ENCODE assay signal across 8 cellular contexts in genomic region chr7:152463714-152464311, GRCh38. TPM values are rescaled to one million over a fixed set of nuclear protein-coding genes. Genes with fewer than 3 reads are reported as not detected.
DNase-seq lines count a peak whose midpoint lies in the region; ATAC-seq and TF ChIP-seq lines count a peak whose summit lies in the region.

No MANE protein-coding gene starts in this region.

- TF ChIP-seq CTCF in GM12875 (IDR thresholded peaks at IDR 0.05; ENCODE audit: borderline replicate concordance, insufficient read depth, low read depth, low read length) (no peak), SU-DHL-6 (IDR thresholded peaks at IDR 0.05; ENCODE audit: insufficient read depth, low read length, poor library complexity, severe bottlenecking) (no peak), transverse colon (IDR thresholded peaks at IDR 0.05) (no peak)

- H4K12ac ChIP-seq in trophoblast cell (ENCODE audit: low read depth, low read length) = peak overlapping the region; percentile 65

- H2AFZ ChIP-seq in SU-DHL-6 (ENCODE audit: low read depth, low read length, severe bottlenecking) = peak overlapping the region; percentile 83
- peak overlapping the region; percentile 68 for H2AFZ ChIP-seq in trophoblast cell (ENCODE audit: insufficient read depth, low read length, poor library complexity)

- no peaks in the 10 kb centered on the region for H4K20me1 ChIP-seq in SU-DHL-6 (ENCODE audit: low read depth, low read length)

- peak overlapping the region; percentile 82 for H3K4ac ChIP-seq in trophoblast cell (ENCODE audit: low read depth, low read length)

- H3K4me1 ChIP-seq in adipocyte (ENCODE audit: control insufficient read depth, insufficient read depth, low read length) (peaks cover 4% of the 10 kb centered on the region), trophoblast cell (ENCODE audit: control insufficient read depth in 1 of 2, insufficient read depth in 2 of 2, low read length in 2 of 2) (peaks cover 7 to 15% of the 10 kb centered on the region in 2 experiments), transverse colon (peaks cover 4 to 22% (median 7%) of the 10 kb centered on the region in 4 donors)

- H2BK120ac ChIP-seq in trophoblast cell (ENCODE audit: insufficient read depth, low read length, poor library complexity) = peak overlapping the region; percentile 94

- intact Hi-C loops in cardiac septum (cut with DNase I) (loop anchor here (1.0 to 10.0 kb wide), 4 partner anchors 28 to 279 kb away; partner anchors contain the start of genes KMT2C and XRCC2), transverse colon (cut with DNase I; ENCODE audit: low total_unique reads) (no loop called here)

- no peaks in the 10 kb centered on the region for H3K9me2 ChIP-seq in SU-DHL-6 (replicated peaks; ENCODE audit: insufficient read depth, low read length)

- H3K14ac ChIP-seq in trophoblast cell (ENCODE audit: low read length) = peak overlapping the region; percentile 96

- no peak overlapping the region for H2BK12ac ChIP-seq in trophoblast cell (ENCODE audit: low read length)

- no peak overlapping the region for H3K23ac ChIP-seq in trophoblast cell (ENCODE audit: low read length)

- H3K27me3 ChIP-seq in SU-DHL-6 (ENCODE audit: low read length) = no peaks in the 10 kb centered on the region
- no peaks in the 10 kb centered on the region for H3K27me3 ChIP-seq in adipocyte (replicated peaks; ENCODE audit: control insufficient read depth, insufficient read depth, low read length)
- H3K27me3 ChIP-seq in trophoblast cell (ENCODE audit: insufficient read depth, low read length) = no peaks in the 10 kb centered on the region
- no peaks in the 10 kb centered on the region for H3K27me3 ChIP-seq in transverse colon

- peaks cover 7% of the 10 kb centered on the region; the same call in 1 of the 2 replicates for H3F3A ChIP-seq in SU-DHL-6 (ENCODE audit: insufficient read depth)

- H3K9me3 ChIP-seq in SU-DHL-6 (ENCODE audit: insufficient read depth, low read length) (no peaks in the 10 kb centered on the region), adipocyte (ENCODE audit: control insufficient read depth, low read length) (no peaks in the 10 kb centered on the region), trophoblast cell (ENCODE audit: insufficient read depth, low read depth, low read length) (no peaks in the 10 kb centered on the region), transverse colon (no peaks in the 10 kb centered on the region)

- peak overlapping the region; percentile 91 for H2BK5ac ChIP-seq in trophoblast cell (ENCODE audit: low read depth, low read length, poor library complexity)

- H3K18ac ChIP-seq in trophoblast cell (ENCODE audit: low read length) = peak overlapping the region; percentile 99

- H3K4me2 ChIP-seq in SU-DHL-6 (ENCODE audit: low read depth, low read length, poor library complexity, severe bottlenecking) (peak overlapping the region; percentile 85), trophoblast cell (ENCODE audit: low read length) (peak overlapping the region; percentile 50)

- peak overlapping the region; percentile 86 for H4K8ac ChIP-seq in trophoblast cell (ENCODE audit: low read depth, low read length)

- ATAC-seq in HG02763 (IDR thresholded peaks at IDR 0.05; ENCODE audit: unreplicated experiment) = peak; percentile 92

- H3K36me3 ChIP-seq in SU-DHL-6 (ENCODE audit: low read length) (no peaks in the 10 kb centered on the region), adipocyte (ENCODE audit: control insufficient read depth, insufficient read depth, low read length, severe bottlenecking) (no peaks in the 10 kb centered on the region), trophoblast cell (ENCODE audit: control insufficient read depth in 1 of 2, insufficient read depth in 2 of 2, low read length in 2 of 2) (no peaks in the 10 kb centered on the region), transverse colon (no peaks in the 10 kb centered on the region)

- TF ChIP-seq POLR2A in transverse colon (IDR thresholded peaks at IDR 0.05) = no peak

- H3K4me3 ChIP-seq in GM12875 (ENCODE audit: low read depth, low read length) = peak overlapping the region; percentile 80
- H3K4me3 ChIP-seq in SU-DHL-6 (ENCODE audit: insufficient read depth, low read length, poor library complexity, severe bottlenecking) = peak overlapping the region; percentile 92
- H3K4me3 ChIP-seq in adipocyte (ENCODE audit: low read length) = peak overlapping the region; percentile 95
- peak overlapping the region; percentile 92 for H3K4me3 ChIP-seq in trophoblast cell (ENCODE audit: low read depth, low read length)
- H3K4me3 ChIP-seq in transverse colon = peak overlapping the region; percentile 96 to 98 (median 96)

- H3K9ac ChIP-seq in SU-DHL-6 (ENCODE audit: low read length) (peak overlapping the region; percentile 94), adipocyte (ENCODE audit: low read length) (peak overlapping the region; percentile 94), trophoblast cell (ENCODE audit: low read length) (peak overlapping the region; percentile 92)

- H3K27ac ChIP-seq in SU-DHL-6 (ENCODE audit: low read depth, low read length) (peak overlapping the region; percentile 84), trophoblast cell (ENCODE audit: low read depth, low read length) (peak overlapping the region; percentile 99), transverse colon (peak overlapping the region; percentile 99 to 100 (median 100))

- H3K79me2 ChIP-seq in SU-DHL-6 (ENCODE audit: insufficient read depth, low read length) (no peaks in the 10 kb centered on the region), trophoblast cell (ENCODE audit: control insufficient read depth, insufficient read depth, low read length, poor library complexity) (peaks cover 10% of the 10 kb centered on the region)

- H3K79me1 ChIP-seq in trophoblast cell (ENCODE audit: low read length) = peaks cover 13% of the 10 kb centered on the region

- peak overlapping the region; percentile 49 for H2AK5ac ChIP-seq in trophoblast cell (ENCODE audit: low read length)

- WGBS in trophoblast cell (ENCODE audit: extremely low coverage, insufficient coverage, insufficient read length) = no CpG with 5 or more reads among the region's 70 CpGs
- 1% methylated on average over 24 of the region's 70 CpGs; no CpG with 5 or more reads in 1 of the 2 donors for WGBS in transverse colon (ENCODE audit: low coverage in 1 of 2), 2 donors

- TF ChIP-seq EP300 in transverse colon (IDR thresholded peaks at IDR 0.05; ENCODE audit: low read depth) = no peak

- peak overlapping the region; percentile 96 for H4K91ac ChIP-seq in trophoblast cell (ENCODE audit: low read depth, low read length)

- in situ Hi-C loops in transverse colon (cut with MboI; ENCODE audit: low pct_ligation_motif_present in 1 of 4, low pct_unique_long_range_greater_than_20kb in 1 of 4, low sequenced_read_pairs in 3 of 4) = loop anchor here in 1 of 4 donors (25.0 kb wide), 1 partner anchor 223 kb away; the partner anchor contains the start of gene XRCC2

- DNase-seq in NCI-H1417 (lab: John Stamatoyannopoulos, UW) = peak; percentile 100
- peak; percentile 100 for DNase-seq in adipocyte (ENCODE audit: low read depth)
- DNase-seq in cardiac septum (ENCODE audit: low spot score) = peak; percentile 100
- peak; percentile 99 to 100 for DNase-seq in trophoblast cell
- DNase-seq in transverse colon = peak; percentile 100

RNA-seq across cellular contexts. Expression of gene KMT2C, which starts 28.0 kb away (rescaled TPM):
- total RNA-seq in cardiac septum (54.7 TPM), transverse colon (10 to 100 TPM; 72.6 to 99.5 (median 83.8) TPM)
- 26.4 and 28.2 TPM in 2 replicates for polyA plus RNA-seq in trophoblast cell (2013)

Comparison
In these comparisons a context has a peak if more than half of its experiments do, and no peak if none do; other contexts are left out.
1. Peak in every context shown above with its lines: DNase-seq, ATAC-seq, H3K4me3 ChIP-seq and H3K27ac ChIP-seq.